Comparison of ENCODE assay signal across 8 cellular contexts in the genomic region with DNA sequence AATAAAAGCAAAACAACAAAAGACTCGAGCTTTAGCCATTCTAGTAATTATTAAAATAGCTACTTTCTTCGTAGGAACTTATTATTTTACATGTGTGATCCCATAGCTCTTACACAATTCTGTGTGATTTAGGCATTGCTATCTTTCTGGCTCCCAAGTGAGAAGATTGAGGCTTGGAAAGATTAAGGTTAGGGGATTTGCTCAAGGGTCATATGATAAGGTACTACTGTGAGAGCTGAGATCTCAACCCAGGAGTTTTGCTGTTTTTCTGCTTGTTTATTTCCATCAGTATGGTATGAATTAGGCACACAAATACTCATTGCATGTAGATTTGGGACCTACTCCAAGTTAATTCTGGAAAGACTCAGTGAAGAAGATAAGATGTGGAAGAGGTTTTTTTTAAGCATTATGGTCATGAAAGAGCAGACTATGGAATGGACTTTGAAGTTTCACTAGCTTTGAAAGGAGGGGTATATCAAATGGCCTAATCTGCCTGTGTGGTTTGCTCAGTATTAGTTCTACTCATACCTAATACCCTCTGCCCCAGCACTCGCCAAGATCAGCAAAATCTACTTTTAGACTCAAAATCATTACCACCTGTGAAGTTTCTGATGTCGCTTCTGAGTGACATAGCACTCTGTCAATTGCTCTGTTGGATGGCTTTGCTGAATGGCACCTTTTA. TPM values are rescaled to one million over a fixed set of nuclear protein-coding genes. Genes with fewer than 3 reads are reported as not detected.
DNase-seq lines count a peak whose midpoint lies in the region; ATAC-seq and TF ChIP-seq lines count a peak whose summit lies in the region.

No MANE protein-coding gene starts in this region.

- intact Hi-C loops in breast epithelium (cut with DNase I; ENCODE audit: low total_unique reads) = no loop called here
- intact Hi-C loops in mammary epithelial cell (cut with micrococcal nuclease) = no loop called here

- TF ChIP-seq CTCF in breast epithelium (IDR thresholded peaks at IDR 0.05) (no peak), mammary epithelial cell (conservative IDR thresholded peaks at IDR 0.05 in 1 of 2, IDR thresholded peaks at IDR 0.05 in 1 of 2; ENCODE audit: extremely low read depth in 1 of 2, insufficient read depth in 1 of 2, low read depth in 1 of 2, low read length in 2 of 2) (no peak)

- DNase-seq in breast epithelium (ENCODE audit: low spot score in 2 of 2) (no peak), mammary epithelial cell (no peak), kidney tubule cell (ENCODE audit: low spot score) (no peak), OCI-M2 (lab: John Stamatoyannopoulos, UW; ENCODE audit: unreplicated experiment) (no peak), HPDE6-E6E7 (ENCODE audit: extremely low spot score) (no peak)
- no peak for DNase-seq in effector memory CD4-positive, alpha-beta T cell

- peaks cover 92% of the 10 kb centered on the region for H3K79me2 ChIP-seq in mammary epithelial cell (ENCODE audit: insufficient read depth, low read length)

- peak; percentile 70 for ATAC-seq in HG03342 (IDR thresholded peaks at IDR 0.05; ENCODE audit: unreplicated experiment)

- H4K20me1 ChIP-seq in mammary epithelial cell (ENCODE audit: insufficient read depth, low read length) = no peaks in the 10 kb centered on the region

- H3K9ac ChIP-seq in mammary epithelial cell (ENCODE audit: insufficient read depth, low read length) = no peak overlapping the region

- no peak overlapping the region for H3K4me2 ChIP-seq in mammary epithelial cell (ENCODE audit: insufficient read depth, low read depth, low read length)

- in situ Hi-C loops in mammary epithelial cell (cut with MboI; ENCODE audit: low sequenced_read_pairs in 2 of 2) = no loop called here

- BruUV-seq in mammary epithelial cell (replicated peaks; lab: Mats Ljungman, UMichigan) = no TSS peak

- H2AFZ ChIP-seq in mammary epithelial cell (ENCODE audit: low read depth, low read length) = no peak overlapping the region

- H3K27me3 ChIP-seq in breast epithelium (no peaks in the 10 kb centered on the region), mammary epithelial cell (ENCODE audit: insufficient read depth, low read length) (no peaks in the 10 kb centered on the region)
- H3K27me3 ChIP-seq in effector memory CD4-positive, alpha-beta T cell (replicated peaks; ENCODE audit: control insufficient read depth, insufficient read depth, low read length, poor library complexity, severe bottlenecking) = no peaks in the 10 kb centered on the region

- CTCF ChIA-PET in mammary epithelial cell (lab: Charles Lee; ENCODE audit: low non-redundant PET) = no interaction called here

- no peak for TF ChIP-seq POLR2A in breast epithelium (IDR thresholded peaks at IDR 0.05)

- H3K36me3 ChIP-seq in breast epithelium (no peaks in the 10 kb centered on the region), mammary epithelial cell (ENCODE audit: insufficient read depth, low read length) (no peaks in the 10 kb centered on the region), urinary bladder (ENCODE audit: insufficient read depth) (no peaks in the 10 kb centered on the region)
- no peaks in the 10 kb centered on the region for H3K36me3 ChIP-seq in effector memory CD4-positive, alpha-beta T cell (ENCODE audit: control insufficient read depth, insufficient read depth, low read length)

- H3K27ac ChIP-seq in breast epithelium (peak overlapping the region; percentile 54 to 59), mammary epithelial cell (ENCODE audit: insufficient read depth, low read depth, low read length) (no peak overlapping the region), urinary bladder (ENCODE audit: low read depth) (peak overlapping the region; percentile 10)
- H3K27ac ChIP-seq in effector memory CD4-positive, alpha-beta T cell (ENCODE audit: insufficient read depth, low read length, poor library complexity, severe bottlenecking) = peak overlapping the region; percentile 51

- peaks cover 0 to 20% of the 10 kb centered on the region in 2 donors for H3K4me1 ChIP-seq in breast epithelium
- H3K4me1 ChIP-seq in mammary epithelial cell (ENCODE audit: insufficient read depth, low read length) = peaks cover 8% of the 10 kb centered on the region
- H3K4me1 ChIP-seq in effector memory CD4-positive, alpha-beta T cell (ENCODE audit: control insufficient read depth, insufficient read depth, low read length, poor library complexity, severe bottlenecking) = peaks cover 52% of the 10 kb centered on the region
- H3K4me1 ChIP-seq in urinary bladder (ENCODE audit: insufficient read depth) = peaks cover 1% of the 10 kb centered on the region

- H3K4me3 ChIP-seq in breast epithelium (peak overlapping the region in 1 of 3 donors; percentile 14), mammary epithelial cell (replicated peaks in 1 of 3; ENCODE audit: insufficient read depth in 1 of 3, low read depth in 2 of 3, low read length in 3 of 3) (no peak overlapping the region), urinary bladder (ENCODE audit: low read depth, low read length) (no peak overlapping the region)
- peak overlapping the region; percentile 12 for H3K4me3 ChIP-seq in effector memory CD4-positive, alpha-beta T cell (ENCODE audit: insufficient read depth, low read depth, low read length, poor library complexity, severe bottlenecking)

- H3K9me3 ChIP-seq in breast epithelium (no peaks in the 10 kb centered on the region), mammary epithelial cell (replicated peaks; ENCODE audit: insufficient read depth, low read length) (no peaks in the 10 kb centered on the region)
- H3K9me3 ChIP-seq in effector memory CD4-positive, alpha-beta T cell (ENCODE audit: control insufficient read depth, low read length) = no peaks in the 10 kb centered on the region

- dilution Hi-C loops in mammary epithelial cell (cut with HindIII; ENCODE audit: low sequenced_read_pairs) = no loop called here

- 52% methylated on average over 4 of the region's 4 CpGs for WGBS in mammary epithelial cell (ENCODE audit: low coverage, missing lambda C conversion rate)
- 49% methylated on average over 4 of the region's 4 CpGs for WGBS in urinary bladder

RNA-seq across cellular contexts. Expression of gene MBNL1, which starts 12.4 kb away (rescaled TPM):
- 100 to 1,000 TPM; 314 to 702 (median 353) TPM for total RNA-seq in breast epithelium
- 100 to 1,000 TPM; 107 to 188 TPM for total RNA-seq in mammary epithelial cell
- polyA plus RNA-seq in mammary epithelial cell = 69.5 TPM
- polyA minus RNA-seq in mammary epithelial cell = 363 TPM
- 300 TPM for total RNA-seq in urinary bladder
- polyA plus RNA-seq in urinary bladder = 113 TPM
